1 cellular context compared by ENCODE assay signal in the genomic region with DNA sequence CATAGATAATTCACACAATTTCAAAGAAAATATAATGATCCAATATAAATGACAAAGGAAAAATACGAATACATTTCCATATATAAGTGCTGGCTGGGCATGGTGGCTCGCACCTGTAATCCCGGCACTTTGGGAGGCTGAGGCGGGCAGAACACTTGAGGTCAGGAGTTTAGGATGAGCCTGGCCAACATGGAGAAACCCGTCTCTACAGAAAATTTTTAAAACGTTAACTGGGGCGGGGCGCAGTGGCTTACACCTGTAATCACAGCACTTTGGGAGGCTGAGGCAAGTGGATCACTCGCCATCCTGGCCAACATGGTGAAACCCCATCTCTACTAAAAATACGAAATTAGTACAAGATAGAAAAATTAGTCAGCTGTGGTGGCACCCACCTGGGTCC.
A peak's percentile ranks its signal among the peaks of the same experiment; 100 is the strongest.
TF ChIP-seq lines count a peak whose summit lies in the region.

No MANE protein-coding gene starts in this region.

TF ChIP-seq in GM12878, 131 proteins besides CTCF, POLR2A, EP300 and RAD21:
- TF ChIP-seq RB1 (IDR thresholded peaks at IDR 0.05; ENCODE audit: borderline replicate concordance) (no peak), KAT2A (conservative IDR thresholded peaks at IDR 0.05; ENCODE audit: control insufficient read depth, low read depth, low read length) (no peak), FOS (IDR thresholded peaks at IDR 0.05; ENCODE audit: borderline replicate concordance, extremely low read depth, insufficient read length) (no peak), KDM1A (IDR thresholded peaks at IDR 0.05; ENCODE audit: borderline replicate concordance) (no peak), MTA2 (IDR thresholded peaks at IDR 0.05; ENCODE audit: low read depth) (0 out of 2 replicates have a peak, but pooled peaks have one; percentile 1), SPI1 (IDR thresholded peaks at IDR 0.05; ENCODE audit: borderline replicate concordance, insufficient read depth, low read depth, low read length) (no peak), JUND (IDR thresholded peaks at IDR 0.05; ENCODE audit: low read depth, low read length) (no peak), EED (IDR thresholded peaks at IDR 0.05; ENCODE audit: low read depth) (no peak), DPF2 (IDR thresholded peaks at IDR 0.05) (0 out of 2 replicates have a peak, but pooled peaks have one; percentile 15), BACH1 (IDR thresholded peaks at IDR 0.05; ENCODE audit: borderline replicate concordance) (no peak), ASH2L (IDR thresholded peaks at IDR 0.05; ENCODE audit: borderline replicate concordance, low read depth) (no peak), TAF1 (IDR thresholded peaks at IDR 0.05; ENCODE audit: borderline replicate concordance, low read depth, low read length) (no peak), ZNF217 (IDR thresholded peaks at IDR 0.05) (0 out of 2 replicates have a peak, but pooled peaks have one; percentile 8)
- TF ChIP-seq, protein P1, sequence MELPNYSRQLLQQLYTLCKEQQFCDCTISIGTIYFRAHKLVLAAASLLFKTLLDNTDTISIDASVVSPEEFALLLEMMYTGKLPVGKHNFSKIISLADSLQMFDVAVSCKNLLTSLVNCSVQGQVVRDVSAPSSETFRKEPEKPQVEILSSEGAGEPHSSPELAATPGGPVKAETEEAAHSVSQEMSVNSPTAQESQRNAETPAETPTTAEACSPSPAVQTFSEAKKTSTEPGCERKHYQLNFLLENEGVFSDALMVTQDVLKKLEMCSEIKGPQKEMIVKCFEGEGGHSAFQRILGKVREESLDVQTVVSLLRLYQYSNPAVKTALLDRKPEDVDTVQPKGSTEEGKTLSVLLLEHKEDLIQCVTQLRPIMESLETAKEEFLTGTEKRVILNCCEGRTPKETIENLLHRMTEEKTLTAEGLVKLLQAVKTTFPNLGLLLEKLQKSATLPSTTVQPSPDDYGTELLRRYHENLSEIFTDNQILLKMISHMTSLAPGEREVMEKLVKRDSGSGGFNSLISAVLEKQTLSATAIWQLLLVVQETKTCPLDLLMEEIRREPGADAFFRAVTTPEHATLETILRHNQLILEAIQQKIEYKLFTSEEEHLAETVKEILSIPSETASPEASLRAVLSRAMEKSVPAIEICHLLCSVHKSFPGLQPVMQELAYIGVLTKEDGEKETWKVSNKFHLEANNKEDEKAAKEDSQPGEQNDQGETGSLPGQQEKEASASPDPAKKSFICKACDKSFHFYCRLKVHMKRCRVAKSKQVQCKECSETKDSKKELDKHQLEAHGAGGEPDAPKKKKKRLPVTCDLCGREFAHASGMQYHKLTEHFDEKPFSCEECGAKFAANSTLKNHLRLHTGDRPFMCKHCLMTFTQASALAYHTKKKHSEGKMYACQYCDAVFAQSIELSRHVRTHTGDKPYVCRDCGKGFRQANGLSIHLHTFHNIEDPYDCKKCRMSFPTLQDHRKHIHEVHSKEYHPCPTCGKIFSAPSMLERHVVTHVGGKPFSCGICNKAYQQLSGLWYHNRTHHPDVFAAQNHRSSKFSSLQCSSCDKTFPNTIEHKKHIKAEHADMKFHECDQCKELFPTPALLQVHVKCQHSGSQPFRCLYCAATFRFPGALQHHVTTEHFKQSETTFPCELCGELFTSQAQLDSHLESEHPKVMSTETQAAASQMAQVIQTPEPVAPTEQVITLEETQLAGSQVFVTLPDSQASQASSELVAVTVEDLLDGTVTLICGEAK (IDR thresholded peaks at IDR 0.05; ENCODE audit: borderline replicate concordance), result no peak
- TF ChIP-seq, protein P2, sequence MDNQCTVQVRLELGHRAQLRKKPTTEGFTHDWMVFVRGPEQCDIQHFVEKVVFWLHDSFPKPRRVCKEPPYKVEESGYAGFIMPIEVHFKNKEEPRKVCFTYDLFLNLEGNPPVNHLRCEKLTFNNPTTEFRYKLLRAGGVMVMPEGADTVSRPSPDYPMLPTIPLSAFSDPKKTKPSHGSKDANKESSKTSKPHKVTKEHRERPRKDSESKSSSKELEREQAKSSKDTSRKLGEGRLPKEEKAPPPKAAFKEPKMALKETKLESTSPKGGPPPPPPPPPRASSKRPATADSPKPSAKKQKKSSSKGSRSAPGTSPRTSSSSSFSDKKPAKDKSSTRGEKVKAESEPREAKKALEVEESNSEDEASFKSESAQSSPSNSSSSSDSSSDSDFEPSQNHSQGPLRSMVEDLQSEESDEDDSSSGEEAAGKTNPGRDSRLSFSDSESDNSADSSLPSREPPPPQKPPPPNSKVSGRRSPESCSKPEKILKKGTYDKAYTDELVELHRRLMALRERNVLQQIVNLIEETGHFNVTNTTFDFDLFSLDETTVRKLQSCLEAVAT (IDR thresholded peaks at IDR 0.05), result peak; percentile 57; the same call in 1 of the 2 replicates
- TF ChIP-seq, protein P3, sequence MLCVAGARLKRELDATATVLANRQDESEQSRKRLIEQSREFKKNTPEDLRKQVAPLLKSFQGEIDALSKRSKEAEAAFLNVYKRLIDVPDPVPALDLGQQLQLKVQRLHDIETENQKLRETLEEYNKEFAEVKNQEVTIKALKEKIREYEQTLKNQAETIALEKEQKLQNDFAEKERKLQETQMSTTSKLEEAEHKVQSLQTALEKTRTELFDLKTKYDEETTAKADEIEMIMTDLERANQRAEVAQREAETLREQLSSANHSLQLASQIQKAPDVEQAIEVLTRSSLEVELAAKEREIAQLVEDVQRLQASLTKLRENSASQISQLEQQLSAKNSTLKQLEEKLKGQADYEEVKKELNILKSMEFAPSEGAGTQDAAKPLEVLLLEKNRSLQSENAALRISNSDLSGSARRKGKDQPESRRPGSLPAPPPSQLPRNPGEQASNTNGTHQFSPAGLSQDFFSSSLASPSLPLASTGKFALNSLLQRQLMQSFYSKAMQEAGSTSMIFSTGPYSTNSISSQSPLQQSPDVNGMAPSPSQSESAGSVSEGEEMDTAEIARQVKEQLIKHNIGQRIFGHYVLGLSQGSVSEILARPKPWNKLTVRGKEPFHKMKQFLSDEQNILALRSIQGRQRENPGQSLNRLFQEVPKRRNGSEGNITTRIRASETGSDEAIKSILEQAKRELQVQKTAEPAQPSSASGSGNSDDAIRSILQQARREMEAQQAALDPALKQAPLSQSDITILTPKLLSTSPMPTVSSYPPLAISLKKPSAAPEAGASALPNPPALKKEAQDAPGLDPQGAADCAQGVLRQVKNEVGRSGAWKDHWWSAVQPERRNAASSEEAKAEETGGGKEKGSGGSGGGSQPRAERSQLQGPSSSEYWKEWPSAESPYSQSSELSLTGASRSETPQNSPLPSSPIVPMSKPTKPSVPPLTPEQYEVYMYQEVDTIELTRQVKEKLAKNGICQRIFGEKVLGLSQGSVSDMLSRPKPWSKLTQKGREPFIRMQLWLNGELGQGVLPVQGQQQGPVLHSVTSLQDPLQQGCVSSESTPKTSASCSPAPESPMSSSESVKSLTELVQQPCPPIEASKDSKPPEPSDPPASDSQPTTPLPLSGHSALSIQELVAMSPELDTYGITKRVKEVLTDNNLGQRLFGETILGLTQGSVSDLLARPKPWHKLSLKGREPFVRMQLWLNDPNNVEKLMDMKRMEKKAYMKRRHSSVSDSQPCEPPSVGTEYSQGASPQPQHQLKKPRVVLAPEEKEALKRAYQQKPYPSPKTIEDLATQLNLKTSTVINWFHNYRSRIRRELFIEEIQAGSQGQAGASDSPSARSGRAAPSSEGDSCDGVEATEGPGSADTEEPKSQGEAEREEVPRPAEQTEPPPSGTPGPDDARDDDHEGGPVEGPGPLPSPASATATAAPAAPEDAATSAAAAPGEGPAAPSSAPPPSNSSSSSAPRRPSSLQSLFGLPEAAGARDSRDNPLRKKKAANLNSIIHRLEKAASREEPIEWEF (IDR thresholded peaks at IDR 0.05; ENCODE audit: insufficient replicate concordance, low read depth, low read length), result no peak
- TF ChIP-seq, protein P4, sequence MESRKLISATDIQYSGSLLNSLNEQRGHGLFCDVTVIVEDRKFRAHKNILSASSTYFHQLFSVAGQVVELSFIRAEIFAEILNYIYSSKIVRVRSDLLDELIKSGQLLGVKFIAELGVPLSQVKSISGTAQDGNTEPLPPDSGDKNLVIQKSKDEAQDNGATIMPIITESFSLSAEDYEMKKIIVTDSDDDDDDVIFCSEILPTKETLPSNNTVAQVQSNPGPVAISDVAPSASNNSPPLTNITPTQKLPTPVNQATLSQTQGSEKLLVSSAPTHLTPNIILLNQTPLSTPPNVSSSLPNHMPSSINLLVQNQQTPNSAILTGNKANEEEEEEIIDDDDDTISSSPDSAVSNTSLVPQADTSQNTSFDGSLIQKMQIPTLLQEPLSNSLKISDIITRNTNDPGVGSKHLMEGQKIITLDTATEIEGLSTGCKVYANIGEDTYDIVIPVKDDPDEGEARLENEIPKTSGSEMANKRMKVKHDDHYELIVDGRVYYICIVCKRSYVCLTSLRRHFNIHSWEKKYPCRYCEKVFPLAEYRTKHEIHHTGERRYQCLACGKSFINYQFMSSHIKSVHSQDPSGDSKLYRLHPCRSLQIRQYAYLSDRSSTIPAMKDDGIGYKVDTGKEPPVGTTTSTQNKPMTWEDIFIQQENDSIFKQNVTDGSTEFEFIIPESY (IDR thresholded peaks at IDR 0.05), result no peak
